In genomic region chr19:5217171-5217570, GRCh38 we compare ENCODE assay signal across 22 cellular contexts.
"Had no signal": no experiment of that assay in that cellular context is flagged by ENCODE, and none has a peak within 500 bp of the region (broad histone marks: within the 10 kb centered on the region; RNA-seq: fewer than 3 reads in every experiment).

No MANE protein-coding gene starts in this region.

- ATAC-seq: K562, T-cell had no signal

- H3K9me3 Mint-ChIP-seq: T-cell had no signal

- H3K27ac Mint-ChIP-seq: T-cell had no signal

- H3K36me3 Mint-ChIP-seq: T-cell had no signal

- H3K9me3 ChIP-seq: SK-N-SH had no signal

- DNase-seq: IMR-90, Kasumi-1, MM.1S, NCI-H1092 treated with DMSO at 0.1 percent for 48 hours, NCI-H1436, NCI-H187, NCI-H2029, NCI-H2081 treated with DMSO at 0.1 percent for 48 hours, NCI-H2171, NCI-H226, NCI-H446, NCI-H510A, NCI-H524 treated with DMSO at 0.1 percent for 48 hours, NCI-H69, NCI-H774, RPMI8226, SHP77, SK-N-SH, SW 1271, T-cell had no signal

- H3K4me3 Mint-ChIP-seq: T-cell had no signal

- H3K9ac ChIP-seq: KMS-11, SK-N-SH had no signal

- H3K4me3 ChIP-seq: K562 had no signal

- H3K4me2 ChIP-seq: KMS-11, SK-N-SH had no signal

- H3K27ac ChIP-seq: KMS-11 had no signal
